In genomic region chr21:29298348-29299045, GRCh38 we compare ENCODE assay signal across 1 cellular context.
TF ChIP-seq lines count a peak whose summit lies in the region.

TSS of gene BACH1 (plus strand) at chr21:29298922. CDS start at chr21:29321281, 22,359 bp downstream.

TF ChIP-seq in HEK293, 187 proteins besides CTCF, POLR2A, EP300 and RAD21 (continued from another document):
- TF ChIP-seq KLF17 (tag by site-specific recombination; IDR thresholded peaks at IDR 0.05) (0 out of 2 replicates have a peak, but pooled peaks have one; percentile 61), ZXDB (tag by site-specific recombination; IDR thresholded peaks at IDR 0.05) (peak; percentile 65), ZNF37A (tag by site-specific recombination; IDR thresholded peaks at IDR 0.05) (no peak)
